Comparison of ENCODE assay signal across 23 cellular contexts in the genomic region with DNA sequence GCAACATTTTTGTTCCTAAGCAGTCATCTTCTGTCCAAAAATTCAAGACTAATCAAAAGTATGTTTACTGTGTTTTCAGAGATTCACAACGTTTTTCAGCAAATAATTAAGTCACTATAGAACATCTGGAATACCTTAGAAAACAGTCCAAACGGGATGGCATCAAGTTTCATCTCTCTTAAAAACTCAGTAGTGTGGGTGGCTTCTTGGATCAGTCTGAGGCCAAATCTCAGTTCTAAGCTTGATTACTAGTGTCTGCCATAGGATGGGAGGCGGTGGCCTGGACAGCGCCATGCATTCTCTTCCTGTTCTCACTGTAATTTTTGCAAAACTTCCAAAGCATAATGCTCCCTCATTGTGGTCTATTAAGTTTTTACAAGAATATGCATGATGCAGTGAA. TPM values are rescaled to one million over a fixed set of nuclear protein-coding genes. Genes with fewer than 3 reads are reported as not detected.
DNase-seq lines count a peak whose midpoint lies in the region; FAIRE-seq and TF ChIP-seq lines count a peak whose summit lies in the region.
"Had no signal": no experiment of that assay in that cellular context is flagged by ENCODE, and none has a peak within 500 bp of the region (broad histone marks: within the 10 kb centered on the region; RNA-seq: fewer than 3 reads in every experiment).

No MANE protein-coding gene starts in this region.

- no peak for TF ChIP-seq CTCF in HFF-Myc (IDR thresholded peaks at IDR 0.05; ENCODE audit: low read depth, low read length, missing control alignments)
- TF ChIP-seq CTCF in astrocyte (IDR thresholded peaks at IDR 0.05; ENCODE audit: insufficient read depth, low read depth, low read length), result no peak
- TF ChIP-seq CTCF in HFFc6 (IDR thresholded peaks at IDR 0.05), result no peak

- H3K36me3 Mint-ChIP-seq in astrocyte (ENCODE audit: low read depth, unreplicated experiment) (peaks cover 2% of the 10 kb centered on the region), HFFc6 (ENCODE audit: low read depth) (no peaks in the 10 kb centered on the region)

- H3K27ac ChIP-seq in astrocyte (ENCODE audit: low read depth, low read length) (no peak overlapping the region), substantia nigra (ENCODE audit: low read depth, low read length, poor library complexity, severe bottlenecking) (no peak overlapping the region)
- H3K27ac ChIP-seq: 22Rv1, A549, C4-2B had no signal

- H3K79me2 ChIP-seq in astrocyte (ENCODE audit: insufficient read depth, low read length), result no peaks in the 10 kb centered on the region

- no peaks in the 10 kb centered on the region for H3K9me3 ChIP-seq in astrocyte (ENCODE audit: insufficient read depth, low read depth, low read length)
- H3K9me3 ChIP-seq: A549 had no signal

- H3K9me3 Mint-ChIP-seq in astrocyte (ENCODE audit: unreplicated experiment) (no peaks in the 10 kb centered on the region), HFFc6 (no peaks in the 10 kb centered on the region)
- H3K9me3 Mint-ChIP-seq: CD8-positive, alpha-beta T cell; IgD-negative memory B cell had no signal

- H3K4me3 Mint-ChIP-seq in astrocyte (ENCODE audit: unreplicated experiment) (no peak overlapping the region), HFFc6 (no peak overlapping the region)
- H3K4me3 Mint-ChIP-seq: CD8-positive, alpha-beta T cell; IgD-negative memory B cell had no signal

- H2AFZ ChIP-seq in astrocyte (ENCODE audit: low read depth, low read length), result no peak overlapping the region

- no peak overlapping the region for H3K9ac ChIP-seq in astrocyte (ENCODE audit: low read length)

- H3K4me1 Mint-ChIP-seq in astrocyte (ENCODE audit: low read depth, unreplicated experiment), result peaks cover 10% of the 10 kb centered on the region
- peaks cover 4% of the 10 kb centered on the region; the same call in 1 of the 2 replicates for H3K4me1 Mint-ChIP-seq in HFFc6 (ENCODE audit: low read depth)

- TF ChIP-seq POLR2A in erythroblast (IDR thresholded peaks at IDR 0.05; ENCODE audit: low read length), result no peak

- H3K27me3 Mint-ChIP-seq in astrocyte (ENCODE audit: low read depth, unreplicated experiment) (no peaks in the 10 kb centered on the region), HFFc6 (ENCODE audit: insufficient read depth) (no peaks in the 10 kb centered on the region; the same call in 1 of the 2 replicates)

- DNase-seq in EH (ENCODE audit: low read depth) (peak; percentile 27), HFF-Myc (ENCODE audit: extremely low read depth, low read depth) (peak; percentile 70), astrocyte (ENCODE audit: low read depth) (no peak), myocyte (ENCODE audit: low read depth) (peak; percentile 16), substantia nigra (lab: John Stamatoyannopoulos, UW) (no peak), HFFc6 (no peak), erythroblast (lab: John Stamatoyannopoulos, UW) (no peak)
- DNase-seq: AML-193; Calu3; CD8-positive, alpha-beta T cell; DMS 273 treated with DMSO at 0.1 percent for 48 hours; DMS53; DND-41; GOT3; H7; KBM-7 had no signal

- no peaks in the 10 kb centered on the region for H3K36me3 ChIP-seq in astrocyte (ENCODE audit: insufficient read depth, low read length)

- H3K4me2 ChIP-seq in astrocyte (ENCODE audit: low read length), result no peak overlapping the region
- H3K4me2 ChIP-seq: A549 had no signal

- FAIRE-seq in astrocyte (lab: Jason Lieb, UNC), result no peak
- FAIRE-seq: A549, G401.6, GM12892, HTR-8/SVneo had no signal

- H4K20me1 ChIP-seq in astrocyte (ENCODE audit: insufficient read depth, low read length), result no peaks in the 10 kb centered on the region

- H3K27ac Mint-ChIP-seq in astrocyte (ENCODE audit: unreplicated experiment) (peak overlapping the region; percentile 12), HFFc6 (no peak overlapping the region)
- H3K27ac Mint-ChIP-seq: CD8-positive, alpha-beta T cell had no signal

- H3K27me3 ChIP-seq in astrocyte (ENCODE audit: insufficient read depth, low read length), result no peaks in the 10 kb centered on the region

- H3K4me1 ChIP-seq in astrocyte (ENCODE audit: insufficient read depth, low read length), result peaks cover 5% of the 10 kb centered on the region

- H3K4me3 ChIP-seq in HFF-Myc (replicated peaks; ENCODE audit: low read depth, low read length) (no peak overlapping the region), astrocyte (ENCODE audit: insufficient read depth, low read depth, low read length) (no peak overlapping the region)
- H3K4me3 ChIP-seq: A549 had no signal

RNA-seq across cellular contexts. Expression of a gene that starts 37.1 kb away (rescaled TPM):
- total RNA-seq in astrocyte (118 and 157 TPM in 2 replicates), myocyte (1,506 and 1,796 TPM in 2 replicates)
- polyA plus RNA-seq in myocyte (2012), result 393 TPM
- 10 to 100 TPM; 27.1 to 37.2 (median 33.5) TPM for total RNA-seq in HFFc6 (2021; fragmentation: NEBNext Ultra II Directional; extraction: Animal tissue kit (Norgen Biotek cat#: 25700))

Comparison
In these comparisons a context has a peak if more than half of its experiments do, and no peak if none do; other contexts are left out.
1. DNase-seq: peak in EH (single experiment), HFF-Myc (single experiment) and myocyte (single experiment); none in astrocyte (single experiment), substantia nigra (0 of 49), HFFc6 (single experiment) and erythroblast (0 of 2).